ENCODE assay signal across 1 cellular context in the genomic region with DNA sequence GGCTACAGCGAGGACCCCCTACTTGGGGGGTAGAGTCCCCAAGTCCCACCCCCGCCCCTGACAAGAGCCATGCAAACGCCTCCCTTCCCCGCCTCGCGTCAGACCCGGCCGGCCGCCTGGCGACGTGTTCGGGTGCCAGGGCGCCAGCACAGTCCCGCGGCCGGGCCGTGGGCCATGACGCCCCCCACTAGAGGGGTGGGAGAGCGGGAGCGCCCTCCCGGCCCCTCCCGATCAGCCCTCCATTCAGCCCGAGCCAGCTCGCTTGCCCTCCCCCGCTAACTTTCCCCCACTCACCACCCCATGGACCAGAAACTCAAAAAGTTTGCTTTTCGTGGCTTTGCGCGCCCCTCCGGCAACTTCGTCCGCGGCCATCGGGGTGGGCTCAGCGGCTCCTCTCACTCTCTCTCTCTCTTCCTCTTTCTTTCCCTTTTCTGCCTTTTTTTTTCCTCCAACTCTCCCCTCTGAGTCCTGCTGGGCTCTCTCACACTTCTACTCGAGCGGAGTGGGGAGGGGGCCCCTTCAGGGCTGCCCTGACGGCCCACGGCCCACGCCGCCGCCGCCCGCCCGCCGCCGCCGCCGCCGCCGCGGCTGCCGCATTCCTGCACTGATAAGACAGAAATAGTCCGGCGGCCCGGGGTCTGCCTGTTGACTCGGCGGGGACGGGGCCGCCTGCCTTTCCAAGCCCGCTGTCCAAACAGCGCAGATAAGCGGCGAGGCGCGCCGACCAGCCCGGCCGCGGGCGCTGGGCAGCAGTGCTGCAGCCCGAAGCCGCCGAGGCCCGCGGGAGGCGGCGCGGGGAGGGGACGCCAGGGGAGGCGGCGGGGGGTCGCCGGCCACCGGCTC.
TF ChIP-seq lines count a peak whose summit lies in the region.

A gene (minus strand): TSS at position 504 of the 843 bp plus-strand sequence. CDS start 132 bp downstream, at position 372.

TF ChIP-seq in HCT116, 20 proteins besides CTCF, POLR2A, EP300 and RAD21 (continued from another document):
- TF ChIP-seq, protein P1, sequence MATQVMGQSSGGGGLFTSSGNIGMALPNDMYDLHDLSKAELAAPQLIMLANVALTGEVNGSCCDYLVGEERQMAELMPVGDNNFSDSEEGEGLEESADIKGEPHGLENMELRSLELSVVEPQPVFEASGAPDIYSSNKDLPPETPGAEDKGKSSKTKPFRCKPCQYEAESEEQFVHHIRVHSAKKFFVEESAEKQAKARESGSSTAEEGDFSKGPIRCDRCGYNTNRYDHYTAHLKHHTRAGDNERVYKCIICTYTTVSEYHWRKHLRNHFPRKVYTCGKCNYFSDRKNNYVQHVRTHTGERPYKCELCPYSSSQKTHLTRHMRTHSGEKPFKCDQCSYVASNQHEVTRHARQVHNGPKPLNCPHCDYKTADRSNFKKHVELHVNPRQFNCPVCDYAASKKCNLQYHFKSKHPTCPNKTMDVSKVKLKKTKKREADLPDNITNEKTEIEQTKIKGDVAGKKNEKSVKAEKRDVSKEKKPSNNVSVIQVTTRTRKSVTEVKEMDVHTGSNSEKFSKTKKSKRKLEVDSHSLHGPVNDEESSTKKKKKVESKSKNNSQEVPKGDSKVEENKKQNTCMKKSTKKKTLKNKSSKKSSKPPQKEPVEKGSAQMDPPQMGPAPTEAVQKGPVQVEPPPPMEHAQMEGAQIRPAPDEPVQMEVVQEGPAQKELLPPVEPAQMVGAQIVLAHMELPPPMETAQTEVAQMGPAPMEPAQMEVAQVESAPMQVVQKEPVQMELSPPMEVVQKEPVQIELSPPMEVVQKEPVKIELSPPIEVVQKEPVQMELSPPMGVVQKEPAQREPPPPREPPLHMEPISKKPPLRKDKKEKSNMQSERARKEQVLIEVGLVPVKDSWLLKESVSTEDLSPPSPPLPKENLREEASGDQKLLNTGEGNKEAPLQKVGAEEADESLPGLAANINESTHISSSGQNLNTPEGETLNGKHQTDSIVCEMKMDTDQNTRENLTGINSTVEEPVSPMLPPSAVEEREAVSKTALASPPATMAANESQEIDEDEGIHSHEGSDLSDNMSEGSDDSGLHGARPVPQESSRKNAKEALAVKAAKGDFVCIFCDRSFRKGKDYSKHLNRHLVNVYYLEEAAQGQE (IDR thresholded peaks at IDR 0.05; ENCODE audit: low read depth): no peak
- TF ChIP-seq, protein P2, sequence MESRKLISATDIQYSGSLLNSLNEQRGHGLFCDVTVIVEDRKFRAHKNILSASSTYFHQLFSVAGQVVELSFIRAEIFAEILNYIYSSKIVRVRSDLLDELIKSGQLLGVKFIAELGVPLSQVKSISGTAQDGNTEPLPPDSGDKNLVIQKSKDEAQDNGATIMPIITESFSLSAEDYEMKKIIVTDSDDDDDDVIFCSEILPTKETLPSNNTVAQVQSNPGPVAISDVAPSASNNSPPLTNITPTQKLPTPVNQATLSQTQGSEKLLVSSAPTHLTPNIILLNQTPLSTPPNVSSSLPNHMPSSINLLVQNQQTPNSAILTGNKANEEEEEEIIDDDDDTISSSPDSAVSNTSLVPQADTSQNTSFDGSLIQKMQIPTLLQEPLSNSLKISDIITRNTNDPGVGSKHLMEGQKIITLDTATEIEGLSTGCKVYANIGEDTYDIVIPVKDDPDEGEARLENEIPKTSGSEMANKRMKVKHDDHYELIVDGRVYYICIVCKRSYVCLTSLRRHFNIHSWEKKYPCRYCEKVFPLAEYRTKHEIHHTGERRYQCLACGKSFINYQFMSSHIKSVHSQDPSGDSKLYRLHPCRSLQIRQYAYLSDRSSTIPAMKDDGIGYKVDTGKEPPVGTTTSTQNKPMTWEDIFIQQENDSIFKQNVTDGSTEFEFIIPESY (IDR thresholded peaks at IDR 0.05; ENCODE audit: extremely low read depth, insufficient replicate concordance, low read length): no peak
